In genomic region chr1:159089184-159089791, GRCh38 we compare ENCODE assay signal across 8 cellular contexts. TPM values are rescaled to one million over a fixed set of nuclear protein-coding genes. Genes with fewer than 3 reads are reported as not detected.
DNase-seq lines count a peak whose midpoint lies in the region; ATAC-seq and TF ChIP-seq lines count a peak whose summit lies in the region.

No MANE protein-coding gene starts in this region.

- TF ChIP-seq CTCF in 22Rv1 (IDR thresholded peaks at IDR 0.05) (peak; percentile 95), GM12874 (IDR thresholded peaks at IDR 0.05; ENCODE audit: insufficient read depth, low read depth, low read length) (peak; percentile 66), transverse colon (IDR thresholded peaks at IDR 0.05) (peak in 4 of 5 experiments; percentile 16 to 51 (median 49))

- H3K4me3 ChIP-seq in transverse colon: no peak overlapping the region

- no peaks in the 10 kb centered on the region for H3K4me1 ChIP-seq in transverse colon

- H3K36me3 ChIP-seq in transverse colon: no peaks in the 10 kb centered on the region

- no peaks in the 10 kb centered on the region for H3K27me3 ChIP-seq in transverse colon

- intact Hi-C loops in transverse colon (cut with DNase I; ENCODE audit: low total_unique reads): no loop called here

- in situ Hi-C loops in transverse colon (cut with MboI; ENCODE audit: low pct_ligation_motif_present in 1 of 4, low pct_unique_long_range_greater_than_20kb in 1 of 4, low sequenced_read_pairs in 3 of 4): loop anchor here in 2 of 4 donors (25.0 kb wide), 2 partner anchors 577 to 877 kb away; no protein-coding TSS in a partner anchor

- 84 to 88% methylated on average over 4 of the region's 4 CpGs for WGBS in transverse colon (ENCODE audit: low coverage in 1 of 2), 2 donors

- H3K9me3 ChIP-seq in transverse colon: no peaks in the 10 kb centered on the region

- TF ChIP-seq EP300 in transverse colon (IDR thresholded peaks at IDR 0.05; ENCODE audit: low read depth): no peak

- DNase-seq in NCI-H82 treated with DMSO at 0.1 percent for 48 hours (lab: John Stamatoyannopoulos, UW; ENCODE audit: unreplicated experiment) (peak; percentile 16), erythroblast (lab: John Stamatoyannopoulos, UW) (peak; percentile 23 to 61), transverse colon (no peak), C1 segment of cervical spinal cord (lab: John Stamatoyannopoulos, UW) (no peak), COR-L47 (lab: John Stamatoyannopoulos, UW) (no peak)

- TF ChIP-seq POLR2A in erythroblast (IDR thresholded peaks at IDR 0.05; ENCODE audit: low read length) (no peak), transverse colon (IDR thresholded peaks at IDR 0.05) (no peak)

- H3K27ac ChIP-seq in 22Rv1: no peak overlapping the region
- no peak overlapping the region for H3K27ac ChIP-seq in transverse colon

- ATAC-seq in HG02759 (IDR thresholded peaks at IDR 0.05; ENCODE audit: unreplicated experiment): no peak

RNA-seq across cellular contexts. Expression of gene AIM2, which starts 12.7 kb away (rescaled TPM):
- total RNA-seq in transverse colon: 10 to 100 TPM in 1 of 4 donors, 1 to 10 TPM in 1, not detected in 2; 6.0 to 10.3 TPM

Comparison
In these comparisons a context has a peak if more than half of its experiments do, and no peak if none do; other contexts are left out.
1. DNase-seq: peak in NCI-H82 treated with DMSO at 0.1 percent for 48 hours (single experiment) and erythroblast (2 of 2); none in transverse colon (single experiment), C1 segment of cervical spinal cord (0 of 14) and COR-L47 (single experiment).
2. Peak in every context shown above with its lines, with median percentiles within 50 percentile points of each other: CTCF ChIP-seq.